ENCODE assay signal across 8 cellular contexts in the genomic region with DNA sequence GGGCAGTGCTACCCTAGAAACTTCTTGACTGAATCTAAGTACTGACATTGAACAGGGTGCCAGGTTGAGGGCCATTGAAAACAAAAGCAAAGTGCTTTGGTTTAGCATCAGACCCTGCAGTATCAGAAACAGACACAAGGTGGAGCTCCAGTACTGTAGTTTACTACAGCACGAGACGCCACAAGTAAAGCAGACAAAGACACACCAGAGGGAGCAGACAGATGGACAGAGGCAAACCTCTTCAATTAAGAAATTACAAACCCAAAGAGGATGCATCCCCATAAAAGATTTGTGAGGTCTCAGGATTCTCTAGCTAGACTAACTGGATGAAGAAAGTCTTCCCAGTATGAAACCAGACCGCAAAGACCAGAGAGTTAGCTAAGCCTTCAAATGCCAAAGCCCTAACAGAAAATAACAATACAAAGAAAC. TPM values are rescaled to one million over a fixed set of nuclear protein-coding genes. Genes with fewer than 3 reads are reported as not detected.
DNase-seq lines count a peak whose midpoint lies in the region; FAIRE-seq and TF ChIP-seq lines count a peak whose summit lies in the region.

No MANE protein-coding gene starts in this region.

- DNase-seq in ELF-1 (ENCODE audit: low read depth, low spot score) = peak; percentile 91
- peak; percentile 78 for DNase-seq in GM23248
- DNase-seq in KG1 (lab: John Stamatoyannopoulos, UW) = peak; percentile 67
- peak; percentile 63 for DNase-seq in RCC 7860 (ENCODE audit: low spot score)
- DNase-seq in activated T-cell treated with anti-CD3 and anti-CD28 coated beads, Interleukin-2, amount 50 U/mL, for 48 hours = peak; percentile 80 to 83
- peak; percentile 89 for DNase-seq in fibroblast of pulmonary artery (ENCODE audit: low read depth)
- peak; percentile 88 for DNase-seq in testis

- H3K9ac ChIP-seq in GM23248 = no peak overlapping the region

- peaks cover 100% of the 10 kb centered on the region for H3K79me2 ChIP-seq in GM23248 (ENCODE audit: insufficient read depth)

- no peak overlapping the region for H3K4me3 ChIP-seq in GM23248
- no peak overlapping the region for H3K4me3 ChIP-seq in fibroblast of pulmonary artery (replicated peaks; ENCODE audit: low read depth, low read length)
- H3K4me3 ChIP-seq in neutrophil (ENCODE audit: low read depth in 1 of 2, low read length in 1 of 2) = no peak overlapping the region
- H3K4me3 ChIP-seq in testis = no peak overlapping the region

- no peak overlapping the region for H3K4me2 ChIP-seq in GM23248 (ENCODE audit: unreplicated experiment)

- H3F3A ChIP-seq in GM23248 (ENCODE audit: insufficient read depth) = 0 out of 2 replicates have a peak, but pooled peaks cover 8% of the 10 kb centered on the region

- no peaks in the 10 kb centered on the region for H3K9me2 ChIP-seq in GM23248 (ENCODE audit: insufficient read depth)

- H3K4me1 ChIP-seq in GM23248 (ENCODE audit: insufficient read depth) (peaks cover 13% of the 10 kb centered on the region), neutrophil (ENCODE audit: control insufficient read depth in 1 of 2, insufficient read depth in 1 of 2, low read depth in 1 of 2, low read length in 1 of 2) (no peaks in the 10 kb centered on the region), testis (no peaks in the 10 kb centered on the region)

- 53 to 55% methylated on average over 3 of the region's 3 CpGs for WGBS in GM23248 (ENCODE audit: low coverage in 1 of 2, low lambda C conversion rate in 2 of 2, missing lambda C conversion rate in 2 of 2), 2 experiments
- 60% methylated on average over 3 of the region's 3 CpGs for WGBS in testis, 2 donors

- no peak overlapping the region for H3K27ac ChIP-seq in GM23248
- H3K27ac ChIP-seq in neutrophil = peak overlapping the region; percentile 25
- no peak overlapping the region for H3K27ac ChIP-seq in testis

- no peak for TF ChIP-seq POLR2A in testis (IDR thresholded peaks at IDR 0.05)

- TF ChIP-seq CTCF in fibroblast of pulmonary artery (IDR thresholded peaks at IDR 0.05; ENCODE audit: low read length, missing control alignments) = peak; percentile 98
- TF ChIP-seq CTCF in neutrophil (IDR thresholded peaks at IDR 0.05) = peak; percentile 92
- peak; percentile 44 to 76 (median 71) for TF ChIP-seq CTCF in testis (IDR thresholded peaks at IDR 0.05)

- H3K9me3 ChIP-seq in GM23248 (ENCODE audit: low read depth) (no peaks in the 10 kb centered on the region), neutrophil (no peaks in the 10 kb centered on the region), testis (no peaks in the 10 kb centered on the region)

- intact Hi-C loops in testis (cut with DNase I; ENCODE audit: low total_unique reads) = no loop called here

- no peak overlapping the region for H2AFZ ChIP-seq in GM23248

- in situ Hi-C loops in GM23248 (cut with MboI) = no loop called here

- peaks cover 36% of the 10 kb centered on the region for H4K20me1 ChIP-seq in GM23248 (ENCODE audit: insufficient read depth)

- H3K27me3 ChIP-seq in GM23248 (replicated peaks; ENCODE audit: insufficient read depth) = no peaks in the 10 kb centered on the region
- H3K27me3 ChIP-seq in neutrophil = no peaks in the 10 kb centered on the region
- H3K27me3 ChIP-seq in testis = no peaks in the 10 kb centered on the region

- H3K36me3 ChIP-seq in GM23248 (ENCODE audit: low read depth) (no peaks in the 10 kb centered on the region; the same call in 1 of the 2 replicates), neutrophil (peaks cover 13% of the 10 kb centered on the region), testis (ENCODE audit: low read depth, missing control alignments) (no peaks in the 10 kb centered on the region)

- FAIRE-seq in RCC 7860 (lab: Jason Lieb, UNC) = peak; percentile 61

RNA-seq across cellular contexts. Expression of a gene that starts 16.6 kb away (rescaled TPM):
- total RNA-seq in GM23248 (2014; rRNA removed; shearing (Covaris generic)) = 58.4 and 70.1 TPM in 2 replicates
- 29.7 and 36.7 TPM in 2 replicates for polyA plus RNA-seq in GM23248 (2016; fragmentation: Nextera tagmentation; extraction: Ambion mirVana)
- total RNA-seq in testis = 10 to 100 TPM; 76.9 to 86.5 TPM
- 46.4 TPM for polyA plus RNA-seq in testis (ENCODE audit: insufficient read depth, low read depth, low replicate concordance)
